23 cellular contexts compared by ENCODE assay signal in the genomic region with DNA sequence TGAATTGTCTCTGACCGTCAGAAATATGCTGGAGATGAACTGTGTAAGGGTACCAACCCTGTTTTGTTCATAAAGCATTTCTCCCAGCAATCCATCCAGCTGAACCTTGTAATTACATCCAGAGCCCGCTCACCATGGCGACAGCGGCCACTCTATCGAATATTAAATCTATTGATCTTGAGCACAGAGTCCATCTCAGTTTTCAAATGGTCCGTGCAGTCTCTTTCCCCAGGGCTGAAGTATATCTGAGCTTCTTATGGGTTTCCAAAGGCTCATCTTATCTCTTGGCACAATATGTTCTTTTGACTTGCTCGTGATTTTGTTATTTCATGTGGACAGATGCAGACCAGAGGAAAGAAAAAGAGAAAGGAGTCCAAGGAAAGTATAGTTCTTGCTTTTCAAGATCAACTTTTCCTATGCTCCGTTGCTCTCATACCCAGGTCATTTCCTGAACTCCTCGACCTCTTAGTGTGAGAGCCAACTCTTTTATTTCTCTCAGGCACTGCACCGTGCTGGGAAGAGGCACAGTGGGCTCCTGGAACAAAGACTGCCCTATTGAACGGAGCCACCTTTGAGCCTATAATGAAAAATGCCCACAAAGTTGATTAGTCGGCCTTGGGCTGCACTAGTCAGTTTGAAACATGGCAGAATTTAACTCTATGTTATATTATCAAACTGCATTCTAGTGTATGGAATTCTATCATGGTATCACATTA.
DNase-seq lines count a peak whose midpoint lies in the region; ATAC-seq, FAIRE-seq and TF ChIP-seq lines count a peak whose summit lies in the region.
"Had no signal": no experiment of that assay in that cellular context is flagged by ENCODE, and none has a peak within 500 bp of the region (broad histone marks: within the 10 kb centered on the region; RNA-seq: fewer than 3 reads in every experiment).

No MANE protein-coding gene starts in this region.

- TF ChIP-seq CTCF in bronchial epithelial cell (IDR thresholded peaks at IDR 0.05; ENCODE audit: insufficient read depth, low read length, severe bottlenecking) (no peak), neural crest cell (conservative IDR thresholded peaks at IDR 0.05) (no peak)

- DNase-seq in NCI-H1417 (lab: John Stamatoyannopoulos, UW) = peak in 2 of 3 experiments; percentile 23 to 54
- DNase-seq in NCI-H1417 treated with DMSO at 0.1 percent for 48 hours (lab: John Stamatoyannopoulos, UW) = no peak
- DNase-seq in bronchial epithelial cell (ENCODE audit: low read depth) = no peak
- DNase-seq in neural crest cell (ENCODE audit: low read depth, low spot score) = no peak
- no peak for DNase-seq in NCI-H1694 (lab: John Stamatoyannopoulos, UW)
- no peak for DNase-seq in stimulated activated CD4-positive, alpha-beta T cell treated with anti-CD3 and anti-CD28 coated beads, Interleukin-2, amount 100 ng/mL, for 24 hours
- no peak for DNase-seq in activated CD4-positive, alpha-beta T cell treated with anti-CD3 and anti-CD28 coated beads, Interleukin-2, amount 50 U/mL, for 1 hour
- DNase-seq: 8988T; CD4-positive, CD25-positive, alpha-beta regulatory T cell; COR-L47; DMS 273 treated with DMSO at 0.1 percent for 48 hours; DND-41; H7; KBM-7; MV-4-11; NCI-H1436 treated with DMSO at 0.1 percent for 48 hours; NCI-H2081 treated with DMSO at 0.1 percent for 48 hours; NCI-H510A; NCI-H82; PC-9; SIG-M5 had no signal

- H3K27ac Mint-ChIP-seq in neural crest cell (ENCODE audit: unreplicated experiment) = peak overlapping the region; percentile 4
- H3K27ac Mint-ChIP-seq: CD4-positive, CD25-positive, alpha-beta regulatory T cell had no signal

- FAIRE-seq in bronchial epithelial cell (lab: Jason Lieb, UNC) = peak; percentile 50
- FAIRE-seq: G401.6 had no signal

- H3K4me3 ChIP-seq in bronchial epithelial cell (ENCODE audit: low read depth, low read length) = no peak overlapping the region
- H3K4me3 ChIP-seq: PC-9 had no signal

- peaks cover 3% of the 10 kb centered on the region for H3K9me3 Mint-ChIP-seq in neural crest cell

- no peaks in the 10 kb centered on the region for H3K36me3 ChIP-seq in bronchial epithelial cell (ENCODE audit: control insufficient read depth, insufficient read depth, low read length)

- no peak for ATAC-seq in HG03460 (IDR thresholded peaks at IDR 0.05; ENCODE audit: unreplicated experiment)

- peaks cover 25% of the 10 kb centered on the region for H3K36me3 Mint-ChIP-seq in neural crest cell (ENCODE audit: low read depth)

- no peak overlapping the region for H3K4me3 Mint-ChIP-seq in neural crest cell
- H3K4me3 Mint-ChIP-seq: CD4-positive, CD25-positive, alpha-beta regulatory T cell had no signal

- no peaks in the 10 kb centered on the region for H3K27me3 Mint-ChIP-seq in neural crest cell (ENCODE audit: low read depth)
- H3K27me3 Mint-ChIP-seq: CD4-positive, CD25-positive, alpha-beta regulatory T cell had no signal

- H3K4me1 Mint-ChIP-seq in neural crest cell = peaks cover 9% of the 10 kb centered on the region
- H3K4me1 Mint-ChIP-seq: CD4-positive, CD25-positive, alpha-beta regulatory T cell had no signal

- no peaks in the 10 kb centered on the region for H3K27me3 ChIP-seq in bronchial epithelial cell (ENCODE audit: control insufficient read depth, insufficient read depth, low read length)

Comparison
In these comparisons a context has a peak if more than half of its experiments do, and no peak if none do; other contexts are left out.
1. DNase-seq: peak in NCI-H1417 (2 of 3); none in NCI-H1417 treated with DMSO at 0.1 percent for 48 hours (single experiment), bronchial epithelial cell (single experiment), neural crest cell (single experiment), NCI-H1694 (single experiment), stimulated activated CD4-positive, alpha-beta T cell treated with anti-CD3 and anti-CD28 coated beads, Interleukin-2, amount 100 ng/mL, for 24 hours (0 of 2) and activated CD4-positive, alpha-beta T cell treated with anti-CD3 and anti-CD28 coated beads, Interleukin-2, amount 50 U/mL, for 1 hour (single experiment).